Comparison of ENCODE assay signal across 1 cellular context in the genomic region with DNA sequence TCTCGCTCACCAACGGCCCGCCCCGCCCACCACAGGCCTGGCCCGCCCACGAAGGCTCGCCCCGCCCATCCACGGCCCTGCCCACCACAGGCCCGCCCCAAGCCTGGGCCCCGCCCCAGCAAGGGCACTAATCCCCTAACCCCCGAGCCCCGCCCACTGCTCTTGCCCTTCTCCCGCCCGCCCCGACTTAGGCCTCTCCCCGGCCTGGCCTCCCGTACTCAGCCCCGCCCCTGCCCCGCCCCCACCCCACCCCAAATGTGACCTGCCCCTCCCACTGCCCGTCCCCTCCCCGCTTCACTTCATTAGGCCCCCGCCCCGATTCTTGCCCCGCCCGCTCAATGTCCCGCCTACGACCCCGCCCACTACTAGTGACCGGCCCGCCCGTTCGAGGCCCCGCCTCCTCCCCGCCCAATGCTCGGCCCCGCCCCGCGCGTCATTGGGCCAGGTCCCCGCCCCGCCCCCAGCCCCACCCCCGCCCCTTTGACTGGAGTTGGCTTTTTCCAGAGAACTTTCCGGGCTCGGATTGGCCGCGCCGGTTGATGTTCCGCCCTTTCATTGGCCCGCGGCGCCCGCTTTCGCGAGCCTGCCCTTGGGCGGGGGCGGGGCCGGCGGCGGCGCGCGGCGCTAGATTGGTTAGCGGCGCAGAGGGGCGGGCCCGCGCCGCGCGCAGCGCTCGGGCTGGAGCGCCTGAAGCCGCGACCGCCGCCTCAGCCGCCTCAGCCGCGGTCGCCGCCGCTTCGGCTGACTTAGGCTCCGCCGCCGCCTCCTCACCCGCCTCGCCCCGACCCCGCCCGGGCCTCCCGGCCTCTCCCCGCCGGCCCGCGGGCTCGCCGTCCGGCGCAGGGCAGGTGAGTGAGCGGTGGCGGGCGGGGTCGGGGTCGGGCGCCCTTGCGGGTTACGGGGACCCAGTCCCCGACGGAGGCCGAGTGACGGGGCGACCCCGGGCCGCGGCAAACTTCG.
TF ChIP-seq lines count a peak whose summit lies in the region.

A gene (plus strand): TSS at position 705 of the 960 bp plus-strand sequence. CDS start 206,361 bp downstream, outside the sequence.

TF ChIP-seq in IMR-90, 13 proteins besides CTCF, POLR2A, EP300 and RAD21:
- peak; percentile 23; the same call in 1 of the 2 replicates for TF ChIP-seq MAZ (IDR thresholded peaks at IDR 0.05; ENCODE audit: borderline replicate concordance, low read depth, low read length)
- no peak for TF ChIP-seq SMC3 (IDR thresholded peaks at IDR 0.05; ENCODE audit: low read depth, low read length)
- no peak for TF ChIP-seq NFE2L2 (IDR thresholded peaks at IDR 0.05; ENCODE audit: low read depth, low read length)
- TF ChIP-seq RCOR1 (IDR thresholded peaks at IDR 0.05; ENCODE audit: insufficient replicate concordance, low read length): no peak
